ENCODE assay signal across 9 cellular contexts in the genomic region with DNA sequence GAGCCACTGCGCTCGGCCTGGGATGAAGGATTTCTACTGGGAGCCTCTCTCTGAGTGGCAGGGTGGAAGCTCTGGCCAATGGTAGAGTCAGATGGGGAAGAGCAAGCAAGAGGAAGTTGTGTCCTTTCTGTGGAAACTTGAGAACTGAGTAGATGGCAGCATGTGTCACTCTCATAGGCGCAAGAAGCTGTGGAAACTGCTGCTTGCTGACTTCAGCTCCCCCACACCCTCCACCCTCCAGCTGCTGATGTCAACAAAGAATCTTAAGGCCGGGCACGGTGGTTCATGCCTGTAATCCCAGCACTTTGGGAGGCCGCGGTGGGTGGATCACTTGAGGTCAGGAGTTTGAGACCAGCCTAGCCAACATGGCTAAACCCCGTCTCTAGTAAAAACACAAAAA. TPM values are rescaled to one million over a fixed set of nuclear protein-coding genes. Genes with fewer than 3 reads are reported as not detected.
DNase-seq lines count a peak whose midpoint lies in the region; ATAC-seq and TF ChIP-seq lines count a peak whose summit lies in the region.
"Had no signal": no experiment of that assay in that cellular context is flagged by ENCODE, and none has a peak within 500 bp of the region (broad histone marks: within the 10 kb centered on the region; RNA-seq: fewer than 3 reads in every experiment).

No MANE protein-coding gene starts in this region.

- TF ChIP-seq EP300 in stomach (IDR thresholded peaks at IDR 0.05) = no peak

- WGBS in stomach, 5 donors = 53 to 62% (median 57%) methylated on average over 8 of the region's 8 CpGs

- H3K27ac Mint-ChIP-seq in activated CD4-positive, alpha-beta T cell treated with anti-CD3 and anti-CD28 coated beads for 36 hours = peak overlapping the region; percentile 82

- no TSS peak for BruUV-seq in PC-3 (replicated peaks; lab: Mats Ljungman, UMichigan)

- H3K27me3 ChIP-seq in stomach (no peaks in the 10 kb centered on the region), PC-3 (ENCODE audit: low read length) (no peaks in the 10 kb centered on the region)

- ATAC-seq in activated CD4-positive, alpha-beta T cell treated with anti-CD3 and anti-CD28 coated beads for 36 hours = peak; percentile 72
- no peak for ATAC-seq in PC-3
- ATAC-seq: A549 had no signal

- intact Hi-C loops in activated CD4-positive, alpha-beta T cell treated with anti-CD3 and anti-CD28 coated beads for 36 hours (cut with DNase I, micrococcal nuclease) = no loop called here
- intact Hi-C loops in stomach (cut with DNase I; ENCODE audit: low total_unique reads) (no loop called here), PC-3 (cut with micrococcal nuclease) (no loop called here)

- no peak overlapping the region for H3K4me2 ChIP-seq in PC-3 (ENCODE audit: low read length)
- H3K4me2 ChIP-seq: A549 had no signal

- H3K4me1 Mint-ChIP-seq in activated CD4-positive, alpha-beta T cell treated with anti-CD3 and anti-CD28 coated beads for 36 hours = peaks cover 73% of the 10 kb centered on the region

- TF ChIP-seq CTCF in stomach (IDR thresholded peaks at IDR 0.05) = no peak
- no peak for TF ChIP-seq CTCF in PC-3 (conservative IDR thresholded peaks at IDR 0.05; ENCODE audit: low read depth, low read length)

- H3K4me3 Mint-ChIP-seq in activated CD4-positive, alpha-beta T cell treated with anti-CD3 and anti-CD28 coated beads for 36 hours = no peak overlapping the region

- no peak overlapping the region for H2AFZ ChIP-seq in PC-3 (ENCODE audit: low read length)

- H3K36me3 ChIP-seq in stomach = no peaks in the 10 kb centered on the region
- no peaks in the 10 kb centered on the region for H3K36me3 ChIP-seq in PC-3 (ENCODE audit: low read depth, low read length)

- no peaks in the 10 kb centered on the region for H3F3A ChIP-seq in PC-3 (ENCODE audit: low read length, unreplicated experiment)

- H3K9me3 ChIP-seq in stomach = no peaks in the 10 kb centered on the region
- H3K9me3 ChIP-seq in PC-3 (ENCODE audit: low read length) = no peaks in the 10 kb centered on the region
- H3K9me3 ChIP-seq: A549 had no signal

- no peaks in the 10 kb centered on the region for H4K20me1 ChIP-seq in PC-3 (ENCODE audit: low read length)

- H3K9ac ChIP-seq in PC-3 (ENCODE audit: low read length) = no peak overlapping the region

- no peaks in the 10 kb centered on the region for H3K27me3 Mint-ChIP-seq in activated CD4-positive, alpha-beta T cell treated with anti-CD3 and anti-CD28 coated beads for 36 hours

- no peaks in the 10 kb centered on the region for H3K79me2 ChIP-seq in PC-3 (ENCODE audit: low read length)

- H3K4me3 ChIP-seq in stomach (no peak overlapping the region), PC-3 (ENCODE audit: low read length) (no peak overlapping the region)
- H3K4me3 ChIP-seq: A549 had no signal

- peak; percentile 80 for DNase-seq in activated CD4-positive, alpha-beta T cell treated with anti-CD3 and anti-CD28 coated beads for 36 hours
- DNase-seq in activated CD4-positive, alpha-beta T cell treated with anti-CD3 and anti-CD28 coated beads for 1 hour = no peak
- DNase-seq in activated T-cell treated with anti-CD3 and anti-CD28 coated beads, Interleukin-2, amount 50 U/mL, for 48 hours = peak; percentile 67 to 75
- DNase-seq in kidney tubule cell (ENCODE audit: low spot score) (peak; percentile 49), stomach (peak; percentile 32), PC-3 (no peak), inferior parietal cortex (ENCODE audit: extremely low spot score) (no peak), NCI-H146 (lab: John Stamatoyannopoulos, UW) (no peak)

- H3K27ac ChIP-seq in stomach (peak overlapping the region in 4 of 5 donors; percentile 59 to 81 (median 69)), PC-3 (ENCODE audit: low read length) (no peak overlapping the region)
- H3K27ac ChIP-seq: A549 had no signal

- H3K9me3 Mint-ChIP-seq in activated CD4-positive, alpha-beta T cell treated with anti-CD3 and anti-CD28 coated beads for 36 hours (ENCODE audit: low read depth) = no peaks in the 10 kb centered on the region

- CTCF ChIA-PET in activated CD4-positive, alpha-beta T cell treated with anti-CD3 and anti-CD28 coated beads for 36 hours (lab: Charles Lee) = interaction anchor here (0.9 to 4.4 kb wide), 5 partner anchors 9 to 47 kb away, joined by 3 to 35 read pairs (median 6); partner anchors contain the start of gene SRGN
- CTCF ChIA-PET in PC-3 (lab: Charles Lee) = no interaction called here

- H3K9me2 ChIP-seq in PC-3 (replicated peaks; ENCODE audit: low read length) = no peaks in the 10 kb centered on the region

- peaks cover 0 to 14% (median 0%) of the 10 kb centered on the region in 4 donors for H3K4me1 ChIP-seq in stomach
- peaks cover 10% of the 10 kb centered on the region; the same call in 1 of the 2 replicates for H3K4me1 ChIP-seq in PC-3 (ENCODE audit: insufficient read depth, low read length)
- H3K4me1 ChIP-seq: A549 had no signal

- no peak for TF ChIP-seq POLR2A in stomach (IDR thresholded peaks at IDR 0.05)

- POLR2A ChIA-PET in activated CD4-positive, alpha-beta T cell treated with anti-CD3 and anti-CD28 coated beads for 36 hours (lab: Charles Lee) = interaction anchor here (0.6 to 2.5 kb wide), 6 partner anchors 12 to 88 kb away, joined by 3 to 25 read pairs (median 4); partner anchors contain the start of gene SRGN
- POLR2A ChIA-PET in PC-3 (lab: Charles Lee; ENCODE audit: unreplicated experiment) = no interaction called here

- no peaks in the 10 kb centered on the region for H3K36me3 Mint-ChIP-seq in activated CD4-positive, alpha-beta T cell treated with anti-CD3 and anti-CD28 coated beads for 36 hours (ENCODE audit: low read depth)

RNA-seq across cellular contexts. Expression of gene SRGN, which starts 39.8 kb away (rescaled TPM):
- total RNA-seq in activated CD4-positive, alpha-beta T cell treated with anti-CD3 and anti-CD28 coated beads for 36 hours = 100 to 1,000 TPM; 375 to 400 TPM
- total RNA-seq in stomach (100 to 1,000 TPM in 1 of 5 donors, 10 to 100 TPM in 3, 1 to 10 TPM in 1; 1.3 to 212 (median 43.8) TPM), PC-3 (2014; rRNA removed) (346 and 422 TPM in 2 replicates)
- polyA plus RNA-seq in stomach = 10 to 100 TPM; 26.6 to 83.6 (median 42.0) TPM

RNA-seq across cellular contexts. Expression of gene KIFBP, which starts 59.5 kb away (rescaled TPM):
- total RNA-seq in activated CD4-positive, alpha-beta T cell treated with anti-CD3 and anti-CD28 coated beads for 36 hours = 10 to 100 TPM; 12.9 to 15.6 TPM
- total RNA-seq in stomach (10 to 100 TPM in 4 of 5 donors, 1 to 10 TPM in 1; 2.3 to 26.7 (median 18.0) TPM), PC-3 (2014; rRNA removed) (65.9 and 72.9 TPM in 2 replicates)
- 10 to 100 TPM; 10.8 to 13.0 (median 11.1) TPM for polyA plus RNA-seq in stomach

Comparison
In these comparisons a context has a peak if more than half of its experiments do, and no peak if none do; other contexts are left out.
1. DNase-seq: peak in activated CD4-positive, alpha-beta T cell treated with anti-CD3 and anti-CD28 coated beads for 36 hours (single experiment), activated T-cell treated with anti-CD3 and anti-CD28 coated beads, Interleukin-2, amount 50 U/mL, for 48 hours (2 of 2), kidney tubule cell (single experiment) and stomach (single experiment); none in activated CD4-positive, alpha-beta T cell treated with anti-CD3 and anti-CD28 coated beads for 1 hour (single experiment), PC-3 (single experiment), inferior parietal cortex (single experiment) and NCI-H146 (single experiment).